Comparison of ENCODE assay signal across 28 cellular contexts in the genomic region with DNA sequence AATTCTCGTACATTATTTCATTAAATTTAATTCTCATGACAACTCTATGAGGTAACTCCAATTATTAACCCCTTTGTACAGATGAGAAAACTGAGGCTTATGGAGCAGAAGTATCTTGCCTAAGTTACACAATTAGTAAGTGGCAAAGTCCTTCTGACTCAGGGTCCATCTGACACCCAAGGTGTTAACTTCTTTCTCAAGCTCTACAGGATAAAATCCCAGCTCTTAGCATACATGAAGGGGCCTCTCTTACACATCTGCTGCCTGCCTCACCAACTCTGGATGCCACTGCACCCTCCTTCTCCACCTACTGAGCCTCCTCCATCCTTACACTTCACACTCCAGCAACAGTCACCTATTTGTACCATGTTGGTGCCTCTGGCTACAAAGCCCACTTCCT. TPM values are rescaled to one million over a fixed set of nuclear protein-coding genes. Genes with fewer than 3 reads are reported as not detected.
"Had no signal": no experiment of that assay in that cellular context is flagged by ENCODE, and none has a peak within 500 bp of the region (broad histone marks: within the 10 kb centered on the region; RNA-seq: fewer than 3 reads in every experiment).

No MANE protein-coding gene starts in this region.

- H3K4me3 ChIP-seq: sigmoid colon, smooth muscle cell, stomach, suprapubic skin, transverse colon had no signal

- H3K27me3 Mint-ChIP-seq: activated CD8-positive, alpha-beta T cell treated with anti-CD3 and anti-CD28 coated beads for 36 hours had no signal

- H3K36me3 Mint-ChIP-seq: activated naive CD4-positive, alpha-beta T cell treated with anti-CD3 and anti-CD28 coated beads, Interleukin-2, amount 50 U/mL, for 72 hours; stimulated activated memory B cell treated with anti-CD40 and anti-IgM and Interleukin-4, amounts not matched to agents 10 μg/mL and 1 μg/mL and 100 μg/mL, for 72 hours had no signal

- H3K4me1 Mint-ChIP-seq: activated B cell treated with CpG ODN at 0.5 μM for 24 hours; neural crest cell; stimulated activated memory B cell treated with anti-CD40 and anti-IgM and Interleukin-4, amounts not matched to agents 10 μg/mL and 1 μg/mL and 100 μg/mL, for 72 hours had no signal

- H3K36me3 ChIP-seq: sigmoid colon, stomach, suprapubic skin, transverse colon had no signal

- H3K4me1 ChIP-seq: sigmoid colon, transverse colon had no signal

- DNase-seq: activated B cell treated with CpG ODN at 0.5 μM for 24 hours; activated effector memory CD4-positive, alpha-beta T cell treated with Interleukin-2 at 50 U/mL for 16 hours; activated T-cell treated with anti-CD3 and anti-CD28 coated beads, Interleukin-2, amount 50 U/mL, for 72 hours; central memory CD4-positive, alpha-beta T cell; dermis blood vessel endothelial cell; effector memory CD4-positive, alpha-beta T cell; hippocampal formation; left ventricle myocardium superior; mammary epithelial cell; midbrain; occipital lobe; posterior cingulate gyrus; retina; sigmoid colon; stimulated activated CD4-positive, alpha-beta T cell treated with anti-CD3 and anti-CD28 coated beads, Interleukin-15, amount 100 ng/mL, for 24 hours; stomach; transverse colon had no signal

- ATAC-seq: esophagus mucosa; left ventricle myocardium superior; stimulated activated memory B cell treated with anti-CD40 and anti-IgM and Interleukin-4, amounts not matched to agents 10 μg/mL and 1 μg/mL and 100 μg/mL, for 72 hours had no signal

- H3K27ac Mint-ChIP-seq: activated B cell treated with CpG ODN at 0.5 μM for 24 hours; activated CD8-positive, alpha-beta T cell treated with anti-CD3 and anti-CD28 coated beads for 36 hours; activated naive CD4-positive, alpha-beta T cell treated with anti-CD3 and anti-CD28 coated beads, Interleukin-2, amount 50 U/mL, for 72 hours; activated T-cell treated with anti-CD3 and anti-CD28 coated beads, Interleukin-2, amount 50 U/mL, for 72 hours; stimulated activated memory B cell treated with anti-CD40 and anti-IgM and Interleukin-4, amounts not matched to agents 10 μg/mL and 1 μg/mL and 100 μg/mL, for 72 hours; T-helper 1 cell treated with Interleukin-12 subunit alpha and Interleukin-12 subunit beta and Interleukin-4 antibody, amounts not matched to agents 30 μg/mL and 1 μg/mL, for 36 hours had no signal

- H3K9me3 Mint-ChIP-seq: activated B cell treated with CpG ODN at 0.5 μM for 24 hours; activated CD8-positive, alpha-beta T cell treated with anti-CD3 and anti-CD28 coated beads for 36 hours; activated naive CD4-positive, alpha-beta T cell treated with anti-CD3 and anti-CD28 coated beads, Interleukin-2, amount 50 U/mL, for 72 hours; activated T-cell treated with anti-CD3 and anti-CD28 coated beads, Interleukin-2, amount 50 U/mL, for 72 hours; neural crest cell; stimulated activated memory B cell treated with anti-CD40 and anti-IgM and Interleukin-4, amounts not matched to agents 10 μg/mL and 1 μg/mL and 100 μg/mL, for 72 hours; T-helper 1 cell treated with Interleukin-12 subunit alpha and Interleukin-12 subunit beta and Interleukin-4 antibody, amounts not matched to agents 30 μg/mL and 1 μg/mL, for 36 hours had no signal

- H3K4me3 Mint-ChIP-seq: activated B cell treated with CpG ODN at 0.5 μM for 24 hours; activated CD8-positive, alpha-beta T cell treated with anti-CD3 and anti-CD28 coated beads for 36 hours; neural crest cell; stimulated activated memory B cell treated with anti-CD40 and anti-IgM and Interleukin-4, amounts not matched to agents 10 μg/mL and 1 μg/mL and 100 μg/mL, for 72 hours; T-helper 1 cell treated with Interleukin-12 subunit alpha and Interleukin-12 subunit beta and Interleukin-4 antibody, amounts not matched to agents 30 μg/mL and 1 μg/mL, for 36 hours had no signal

- H3K27ac ChIP-seq: sigmoid colon, stomach, suprapubic skin, transverse colon had no signal

- H3K9me3 ChIP-seq: sigmoid colon, stomach, suprapubic skin, transverse colon had no signal

RNA-seq across cellular contexts. Expression of a gene that starts 4.3 kb away (rescaled TPM):
- total RNA-seq: activated B cell treated with CpG ODN at 0.5 μM for 24 hours, astrocyte, dermis blood vessel endothelial cell, endothelial cell of umbilical vein, esophagus mucosa, frontal cortex, left ventricle myocardium superior, mammary epithelial cell, neural crest cell, occipital lobe, sigmoid colon, smooth muscle cell, stomach, transverse colon had no signal
- polyA plus RNA-seq: endothelial cell of umbilical vein, mammary epithelial cell, smooth muscle cell, stomach had no signal

RNA-seq across cellular contexts. Expression of a gene that starts 12.8 kb away (rescaled TPM):
- total RNA-seq: activated B cell treated with CpG ODN at 0.5 μM for 24 hours, astrocyte, dermis blood vessel endothelial cell, endothelial cell of umbilical vein, esophagus mucosa, frontal cortex, left ventricle myocardium superior, mammary epithelial cell, neural crest cell, occipital lobe, sigmoid colon, smooth muscle cell, stomach, transverse colon had no signal
- polyA plus RNA-seq: endothelial cell of umbilical vein, mammary epithelial cell, smooth muscle cell, stomach had no signal

RNA-seq across cellular contexts. Expression of a gene that starts 31.9 kb away (rescaled TPM):
- total RNA-seq: activated B cell treated with CpG ODN at 0.5 μM for 24 hours; activated CD8-positive, alpha-beta T cell treated with anti-CD3 and anti-CD28 coated beads for 36 hours; activated naive CD4-positive, alpha-beta T cell treated with anti-CD3 and anti-CD28 coated beads, Interleukin-2, amount 50 U/mL, for 72 hours; astrocyte; dermis blood vessel endothelial cell; endothelial cell of umbilical vein; frontal cortex; left ventricle myocardium superior; mammary epithelial cell; neural crest cell; occipital lobe; sigmoid colon; smooth muscle cell; stomach; transverse colon had no signal
- polyA plus RNA-seq: endothelial cell of umbilical vein, sigmoid colon, smooth muscle cell had no signal

RNA-seq across cellular contexts. Expression of a gene that starts 46.5 kb away (rescaled TPM):
- total RNA-seq: activated B cell treated with CpG ODN at 0.5 μM for 24 hours; activated CD8-positive, alpha-beta T cell treated with anti-CD3 and anti-CD28 coated beads for 36 hours; activated naive CD4-positive, alpha-beta T cell treated with anti-CD3 and anti-CD28 coated beads, Interleukin-2, amount 50 U/mL, for 72 hours; activated T-cell treated with anti-CD3 and anti-CD28 coated beads, Interleukin-2, amount 50 U/mL, for 72 hours; astrocyte; dermis blood vessel endothelial cell; endothelial cell of umbilical vein; esophagus mucosa; frontal cortex; left ventricle myocardium superior; mammary epithelial cell; neural crest cell; occipital lobe; sigmoid colon; smooth muscle cell; stomach; transverse colon had no signal
- polyA plus RNA-seq: endothelial cell of umbilical vein, mammary epithelial cell, smooth muscle cell, stomach had no signal

RNA-seq across cellular contexts. Expression of a gene that starts 52.6 kb away (rescaled TPM):
- total RNA-seq: activated B cell treated with CpG ODN at 0.5 μM for 24 hours; activated CD8-positive, alpha-beta T cell treated with anti-CD3 and anti-CD28 coated beads for 36 hours; activated naive CD4-positive, alpha-beta T cell treated with anti-CD3 and anti-CD28 coated beads, Interleukin-2, amount 50 U/mL, for 72 hours; activated T-cell treated with anti-CD3 and anti-CD28 coated beads, Interleukin-2, amount 50 U/mL, for 72 hours; astrocyte; dermis blood vessel endothelial cell; endothelial cell of umbilical vein; esophagus mucosa; frontal cortex; left ventricle myocardium superior; mammary epithelial cell; neural crest cell; occipital lobe; sigmoid colon; smooth muscle cell; stomach; transverse colon had no signal
- polyA plus RNA-seq: endothelial cell of umbilical vein, mammary epithelial cell, sigmoid colon, smooth muscle cell, stomach had no signal
